ENCODE assay signal across 8 cellular contexts in the genomic region with DNA sequence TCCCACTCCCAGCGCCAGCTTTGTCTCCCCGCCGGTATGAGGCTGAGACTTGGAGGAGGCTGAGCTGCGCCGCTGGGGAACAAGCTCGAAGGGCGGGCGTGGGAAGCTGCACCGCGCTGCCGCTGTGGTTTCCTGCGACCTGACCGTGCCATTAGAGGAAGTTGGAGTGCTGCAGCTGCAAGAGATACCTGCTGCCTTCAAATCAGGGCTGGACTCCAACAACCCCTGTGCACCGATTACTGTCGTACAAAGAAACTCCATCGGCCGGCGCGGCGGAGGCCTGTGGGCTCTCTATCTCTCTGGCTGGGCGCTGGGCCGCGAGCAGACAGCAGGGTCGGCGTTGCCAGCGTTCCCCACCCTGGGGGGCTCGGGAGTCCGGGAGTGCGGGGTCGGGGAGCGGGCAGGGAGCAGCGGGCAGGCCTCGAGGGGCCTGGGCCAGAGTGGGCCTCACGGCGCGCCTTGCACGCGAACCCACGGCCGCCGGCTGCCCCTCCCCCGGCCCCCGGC. TPM values are rescaled to one million over a fixed set of nuclear protein-coding genes. Genes with fewer than 3 reads are reported as not detected.
DNase-seq lines count a peak whose midpoint lies in the region; ATAC-seq and TF ChIP-seq lines count a peak whose summit lies in the region.

No MANE protein-coding gene starts in this region.

- H3K36me3 ChIP-seq in Loucy (ENCODE audit: insufficient read depth, low read length) = no peaks in the 10 kb centered on the region
- H3K36me3 ChIP-seq in SU-DHL-6 (ENCODE audit: low read length) = peaks cover 3% of the 10 kb centered on the region; the same call in 1 of the 2 replicates
- peaks cover 3% of the 10 kb centered on the region for H3K36me3 ChIP-seq in adipocyte (ENCODE audit: control insufficient read depth, insufficient read depth, low read length, severe bottlenecking)
- peaks cover 6% of the 10 kb centered on the region for H3K36me3 ChIP-seq in left ventricle myocardium inferior
- no peaks in the 10 kb centered on the region for H3K36me3 ChIP-seq in aorta (ENCODE audit: control insufficient read depth in 1 of 2, insufficient read depth in 2 of 2, low read length in 1 of 2)

- H3K79me2 ChIP-seq in Loucy (ENCODE audit: insufficient read depth, low read length) = peaks cover 40% of the 10 kb centered on the region
- peaks cover 40% of the 10 kb centered on the region for H3K79me2 ChIP-seq in SU-DHL-6 (ENCODE audit: insufficient read depth, low read length)

- H3K27ac ChIP-seq in SU-DHL-6 (ENCODE audit: low read depth, low read length) = peak overlapping the region; percentile 99
- peak overlapping the region; percentile 100 for H3K27ac ChIP-seq in left ventricle myocardium inferior (replicated peaks)
- peak overlapping the region; percentile 50 to 93 for H3K27ac ChIP-seq in aorta (ENCODE audit: low read depth in 1 of 2, low read length in 2 of 2)

- TF ChIP-seq CTCF in Loucy (conservative IDR thresholded peaks at IDR 0.05; ENCODE audit: low read length) = no peak
- no peak for TF ChIP-seq CTCF in SU-DHL-6 (IDR thresholded peaks at IDR 0.05; ENCODE audit: insufficient read depth, low read length, poor library complexity, severe bottlenecking)
- no peak for TF ChIP-seq CTCF in left ventricle myocardium inferior (IDR thresholded peaks at IDR 0.05; ENCODE audit: borderline replicate concordance)

- intact Hi-C loops in left ventricle myocardium inferior (cut with micrococcal nuclease) (loop anchor here (10.0 kb wide), 1 partner anchor 90 kb away; no protein-coding TSS in a partner anchor), aorta (cut with DNase I) (loop anchor here (2.0 to 10.0 kb wide), 5 partner anchors 90 to 220 kb away; partner anchors contain the start of genes SREK1 (in 2 of the 2), NLN (in 1 of the 2) and SGTB (in 1 of the 2))

- H3K27me3 ChIP-seq in Loucy (ENCODE audit: insufficient read depth, low read length, poor library complexity, severe bottlenecking) = no peaks in the 10 kb centered on the region
- no peaks in the 10 kb centered on the region for H3K27me3 ChIP-seq in SU-DHL-6 (ENCODE audit: low read length)
- H3K27me3 ChIP-seq in adipocyte (replicated peaks; ENCODE audit: control insufficient read depth, insufficient read depth, low read length) = no peaks in the 10 kb centered on the region
- H3K27me3 ChIP-seq in left ventricle myocardium inferior (ENCODE audit: low read depth) = no peaks in the 10 kb centered on the region
- H3K27me3 ChIP-seq in aorta (ENCODE audit: control insufficient read depth in 1 of 2, insufficient read depth in 2 of 2, low read length in 1 of 2) = no peaks in the 10 kb centered on the region

- DNase-seq in GM03348 (ENCODE audit: low spot score) (peak; percentile 73), H4 (ENCODE audit: low spot score) (peak; percentile 60), adipocyte (ENCODE audit: low read depth) (peak; percentile 80), left ventricle myocardium inferior (peak; percentile 77), renal cortical epithelial cell (ENCODE audit: low read depth) (peak; percentile 73), aorta (peak; percentile 87 to 88)

- H3K9me3 ChIP-seq in Loucy (ENCODE audit: insufficient read depth, low read depth, low read length) (no peaks in the 10 kb centered on the region), SU-DHL-6 (ENCODE audit: insufficient read depth, low read length) (no peaks in the 10 kb centered on the region), adipocyte (ENCODE audit: control insufficient read depth, low read length) (no peaks in the 10 kb centered on the region), left ventricle myocardium inferior (replicated peaks) (no peaks in the 10 kb centered on the region), aorta (ENCODE audit: control insufficient read depth, low read length) (no peaks in the 10 kb centered on the region)

- H3K9ac ChIP-seq in Loucy (ENCODE audit: low read depth, low read length, poor library complexity, severe bottlenecking) (peak overlapping the region; percentile 87), SU-DHL-6 (ENCODE audit: low read length) (peak overlapping the region; percentile 97), adipocyte (ENCODE audit: low read length) (peak overlapping the region; percentile 91)

- peak overlapping the region; percentile 95 for H3K4me3 ChIP-seq in Loucy (ENCODE audit: low read length, poor library complexity, severe bottlenecking)
- peak overlapping the region; percentile 72 for H3K4me3 ChIP-seq in SU-DHL-6 (ENCODE audit: insufficient read depth, low read length, poor library complexity, severe bottlenecking)
- H3K4me3 ChIP-seq in adipocyte (ENCODE audit: low read length) = peak overlapping the region; percentile 87
- peak overlapping the region; percentile 92 for H3K4me3 ChIP-seq in left ventricle myocardium inferior
- peak overlapping the region; percentile 63 to 67 for H3K4me3 ChIP-seq in aorta (ENCODE audit: low read length in 2 of 2)

- H3F3A ChIP-seq in Loucy (ENCODE audit: low read depth) (peaks cover 14% of the 10 kb centered on the region; the same call in 1 of the 2 replicates), SU-DHL-6 (ENCODE audit: insufficient read depth) (peaks cover 14% of the 10 kb centered on the region)

- no peaks in the 10 kb centered on the region for H3K9me2 ChIP-seq in Loucy (replicated peaks; ENCODE audit: low read depth, low read length)
- H3K9me2 ChIP-seq in SU-DHL-6 (replicated peaks; ENCODE audit: insufficient read depth, low read length) = no peaks in the 10 kb centered on the region

- peak overlapping the region; percentile 93 for H3K4me2 ChIP-seq in Loucy (ENCODE audit: low read depth, low read length, poor library complexity, severe bottlenecking)
- peak overlapping the region; percentile 66 for H3K4me2 ChIP-seq in SU-DHL-6 (ENCODE audit: low read depth, low read length, poor library complexity, severe bottlenecking)

- H2AFZ ChIP-seq in Loucy (ENCODE audit: low read length) = peak overlapping the region; percentile 88
- peak overlapping the region; percentile 81 for H2AFZ ChIP-seq in SU-DHL-6 (ENCODE audit: low read depth, low read length, severe bottlenecking)

- WGBS in aorta, 2 donors = 0% methylated on average over 38 to 43 of the region's 43 CpGs

- ATAC-seq in aorta (ENCODE audit: low FRiP score) = peak; percentile 60

- H4K20me1 ChIP-seq in Loucy (ENCODE audit: insufficient read depth, low read length, poor library complexity, severe bottlenecking) = peaks cover 36% of the 10 kb centered on the region
- H4K20me1 ChIP-seq in SU-DHL-6 (ENCODE audit: low read depth, low read length) = peaks cover 13% of the 10 kb centered on the region

- H3K4me1 ChIP-seq in Loucy (ENCODE audit: insufficient read depth, low read length, poor library complexity, severe bottlenecking) (peaks cover 29% of the 10 kb centered on the region), adipocyte (ENCODE audit: control insufficient read depth, insufficient read depth, low read length) (peaks cover 22% of the 10 kb centered on the region), left ventricle myocardium inferior (peaks cover 45% of the 10 kb centered on the region), aorta (ENCODE audit: control insufficient read depth in 1 of 2, insufficient read depth in 2 of 2, low read length in 2 of 2) (no peaks in the 10 kb centered on the region)

RNA-seq across cellular contexts. Expression of gene ERBIN, which starts 1.2 kb away (rescaled TPM):
- 30.8 and 33.9 TPM in 2 replicates for total RNA-seq in H4 (2014; rRNA removed; shearing (Covaris generic))
- total RNA-seq in left ventricle myocardium inferior = 38.0 TPM
- 104 and 108 TPM in 2 replicates for total RNA-seq in renal cortical epithelial cell
- 10 to 100 TPM; 64.0 to 78.6 TPM for total RNA-seq in aorta
- polyA plus RNA-seq in aorta = 10 to 100 TPM; 15.2 to 17.2 TPM

Comparison
In these comparisons a context has a peak if more than half of its experiments do, and no peak if none do; other contexts are left out.
1. Peak in every context shown above with its lines: DNase-seq, ATAC-seq, H3K4me3 ChIP-seq and H3K27ac ChIP-seq.